7 cellular contexts compared by ENCODE assay signal in genomic region chr17:19111801-19112458, GRCh38. TPM values are rescaled to one million over a fixed set of nuclear protein-coding genes. Genes with fewer than 3 reads are reported as not detected.
DNase-seq lines count a peak whose midpoint lies in the region; ATAC-seq and TF ChIP-seq lines count a peak whose summit lies in the region.
"Not testable (repeated sequence)": the region's sequence is repeated elsewhere in the genome, so short reads cannot be mapped to it uniquely, and the experiment has no call there.

No MANE protein-coding gene starts in this region.

- not testable (repeated sequence) for H3K9me2 ChIP-seq in SU-DHL-6 (replicated peaks; ENCODE audit: insufficient read depth, low read length)

- not testable (repeated sequence) for H3K23ac ChIP-seq in mesenchymal stem cell (ENCODE audit: low read length in 2 of 2)

- H2BK12ac ChIP-seq in mesenchymal stem cell (ENCODE audit: low read length in 2 of 2) = not testable (repeated sequence)

- 0% methylated on average over 11 of the region's 47 CpGs for WGBS in mesenchymal stem cell
- 0 to 1% (median 1%) methylated on average over 16 to 40 of the region's 47 CpGs; no CpG with 5 or more reads in 1 of the 5 donors for WGBS in spleen, 5 donors

- not testable (repeated sequence) for H4K91ac ChIP-seq in mesenchymal stem cell (ENCODE audit: low read length)

- peak; percentile 72 for DNase-seq in activated naive CD4-positive, alpha-beta T cell treated with Interleukin-2 at 50 U/mL for 16 hours
- DNase-seq in mesenchymal stem cell = peak; percentile 99
- DNase-seq in spleen = peak; percentile 89

- H2AFZ ChIP-seq in SU-DHL-6 (ENCODE audit: low read depth, low read length, severe bottlenecking); mesenchymal stem cell (ENCODE audit: low read depth, low read length): not testable (repeated sequence)

- not testable (repeated sequence) for H3K14ac ChIP-seq in mesenchymal stem cell (ENCODE audit: low read length in 2 of 2)

- not testable (repeated sequence) for H4K8ac ChIP-seq in mesenchymal stem cell (ENCODE audit: low read length)

- not testable (repeated sequence) for H3K9me3 ChIP-seq in SU-DHL-6 (ENCODE audit: insufficient read depth, low read length); mesenchymal stem cell (ENCODE audit: control insufficient read depth, low read length); spleen

- not testable (repeated sequence) for H3K79me1 ChIP-seq in mesenchymal stem cell (replicated peaks; ENCODE audit: low read length, poor library complexity, severe bottlenecking)

- intact Hi-C loops in spleen (cut with DNase I; ENCODE audit: low total_unique reads) = not testable (repeated sequence)

- TF ChIP-seq POLR2A in spleen (IDR thresholded peaks at IDR 0.05) = peak in 2 of 3 donors; percentile 87 to 96

- H4K20me1 ChIP-seq in SU-DHL-6 (ENCODE audit: low read depth, low read length) = not testable (repeated sequence)

- ATAC-seq in GM19372 (IDR thresholded peaks at IDR 0.05; ENCODE audit: low read depth, unreplicated experiment) (peak; percentile 55), HG03354 (IDR thresholded peaks at IDR 0.05; ENCODE audit: poor library complexity, severe bottlenecking, unreplicated experiment) (peak; percentile 56), esophagus mucosa (peak; percentile 61)

- not testable (repeated sequence) for H3K79me2 ChIP-seq in SU-DHL-6 (ENCODE audit: insufficient read depth, low read length)

- H3K4me2 ChIP-seq in SU-DHL-6 (ENCODE audit: low read depth, low read length, poor library complexity, severe bottlenecking) (peak overlapping the region; percentile 56), mesenchymal stem cell (ENCODE audit: low read length, poor library complexity, severe bottlenecking) (peak overlapping the region; percentile 65)

- H3K4ac ChIP-seq in mesenchymal stem cell (ENCODE audit: low read depth in 1 of 2, low read length in 2 of 2) = not testable (repeated sequence)

- not testable (repeated sequence) for H3F3A ChIP-seq in SU-DHL-6 (ENCODE audit: insufficient read depth)

- H2AK5ac ChIP-seq in mesenchymal stem cell (ENCODE audit: low read length, severe bottlenecking) = not testable (repeated sequence)

- H3K4me3 ChIP-seq in SU-DHL-6 (ENCODE audit: insufficient read depth, low read length, poor library complexity, severe bottlenecking) = not testable (repeated sequence)
- H3K4me3 ChIP-seq in mesenchymal stem cell (ENCODE audit: insufficient read depth in 1 of 2, low read depth in 1 of 2, low read length in 2 of 2) (peak overlapping the region in 1 of 2 experiments; percentile 44), spleen (peak overlapping the region in 5 of 8 donors; percentile 32 to 66 (median 43))

- H3K18ac ChIP-seq in mesenchymal stem cell (ENCODE audit: low read depth in 1 of 2, low read length in 2 of 2) = not testable (repeated sequence)

- not testable (repeated sequence) for H3K4me1 ChIP-seq in mesenchymal stem cell (ENCODE audit: control insufficient read depth, insufficient read depth, low read depth, low read length); spleen

- not testable (repeated sequence) for H3K36me3 ChIP-seq in SU-DHL-6 (ENCODE audit: low read length); mesenchymal stem cell (ENCODE audit: control insufficient read depth in 1 of 2, insufficient read depth in 2 of 2, low read depth in 1 of 2, low read length in 2 of 2); spleen

- not testable (repeated sequence) for H2BK15ac ChIP-seq in mesenchymal stem cell (ENCODE audit: low read depth, poor library complexity, severe bottlenecking)

- not testable (repeated sequence) for TF ChIP-seq CTCF in SU-DHL-6 (IDR thresholded peaks at IDR 0.05; ENCODE audit: insufficient read depth, low read length, poor library complexity, severe bottlenecking); spleen (IDR thresholded peaks at IDR 0.05 in 8 of 11, conservative IDR thresholded peaks at IDR 0.05 in 3 of 11)

- not testable (repeated sequence) for H2BK120ac ChIP-seq in mesenchymal stem cell (ENCODE audit: low read depth, low read length)

- H3K27ac ChIP-seq in SU-DHL-6 (ENCODE audit: low read depth, low read length) = peak overlapping the region; percentile 80
- peak overlapping the region; percentile 61 for H3K27ac ChIP-seq in mesenchymal stem cell (ENCODE audit: low read length, poor library complexity, severe bottlenecking)
- peak overlapping the region in 6 of 8 donors; percentile 22 to 95 (median 85) for H3K27ac ChIP-seq in spleen

- peak overlapping the region; percentile 39; the same call in 1 of the 2 replicates for H3K9ac ChIP-seq in SU-DHL-6 (ENCODE audit: low read length)
- H3K9ac ChIP-seq in mesenchymal stem cell (ENCODE audit: low read length) = not testable (repeated sequence)

- H2BK5ac ChIP-seq in mesenchymal stem cell (ENCODE audit: low read depth, low read length, poor library complexity, severe bottlenecking) = not testable (repeated sequence)

- H3K27me3 ChIP-seq in SU-DHL-6 (ENCODE audit: low read length); mesenchymal stem cell (ENCODE audit: control insufficient read depth in 1 of 2, insufficient read depth in 1 of 2, low read length in 2 of 2); spleen (replicated peaks in 1 of 7): not testable (repeated sequence)

RNA-seq across cellular contexts. Expression of gene GRAPL, which starts 15.5 kb away (rescaled TPM):
- total RNA-seq in esophagus mucosa (0.48 TPM), spleen (100 to 1,000 TPM in 1 of 7 donors, 10 to 100 TPM in 6; 42.7 to 112 (median 65.1) TPM)
- 0.04 TPM for polyA plus RNA-seq in mesenchymal stem cell (2013, experiment 1 of 2)
- 0.07 TPM for polyA plus RNA-seq in mesenchymal stem cell (2013, experiment 2 of 2)
- polyA plus RNA-seq in spleen = 10 to 100 TPM; 13.0 to 54.5 (median 15.5) TPM

Comparison
In these comparisons a context has a peak if more than half of its experiments do, and no peak if none do; other contexts are left out.
1. RNA of gene GRAPL, which starts 15.5 kb away (total RNA-seq): 42.7 to 112 TPM in spleen; 0.48 TPM in esophagus mucosa (single experiment); every median in the first group is over 10 times any median in the second.
2. Peak in every context shown above with its lines, with median percentiles within 50 percentile points of each other: ATAC-seq, H3K27ac ChIP-seq and DNase-seq.